ENCODE assay signal across 9 cellular contexts in genomic region chr2:207503234-207503633, GRCh38. TPM values are rescaled to one million over a fixed set of nuclear protein-coding genes. Genes with fewer than 3 reads are reported as not detected.
DNase-seq lines count a peak whose midpoint lies in the region; ATAC-seq and TF ChIP-seq lines count a peak whose summit lies in the region.
"Had no signal": no experiment of that assay in that cellular context is flagged by ENCODE, and none has a peak within 500 bp of the region (broad histone marks: within the 10 kb centered on the region; RNA-seq: fewer than 3 reads in every experiment).

No MANE protein-coding gene starts in this region.

- no peaks in the 10 kb centered on the region for H3K27me3 ChIP-seq in upper lobe of left lung

- H3K4me3 Mint-ChIP-seq in activated CD8-positive, alpha-beta memory T cell treated with anti-CD3 and anti-CD28 coated beads, Interleukin-2, amount 10 ng/mL, durations not matched to agents 7 days and 5 days = no peak overlapping the region
- no peak overlapping the region for H3K4me3 Mint-ChIP-seq in activated T-helper 1 cell treated with anti-CD3 and anti-CD28 coated beads, Interleukin-12 subunit alpha, Interleukin-12 subunit beta, Interleukin-2, Interleukin-4 antibody, amounts not matched to agents 30 ng/mL and 10 ng/mL and 1 ng/mL, durations not matched to agents 14 hours and 24 hours and 36 hours

- no peaks in the 10 kb centered on the region for H3K36me3 ChIP-seq in upper lobe of left lung

- H3K9me3 Mint-ChIP-seq in activated CD8-positive, alpha-beta memory T cell treated with anti-CD3 and anti-CD28 coated beads, Interleukin-2, amount 10 ng/mL, durations not matched to agents 7 days and 5 days (ENCODE audit: low read depth) = no peaks in the 10 kb centered on the region
- no peaks in the 10 kb centered on the region for H3K9me3 Mint-ChIP-seq in activated T-helper 1 cell treated with anti-CD3 and anti-CD28 coated beads, Interleukin-12 subunit alpha, Interleukin-12 subunit beta, Interleukin-2, Interleukin-4 antibody, amounts not matched to agents 30 ng/mL and 10 ng/mL and 1 ng/mL, durations not matched to agents 14 hours and 24 hours and 36 hours

- no peaks in the 10 kb centered on the region for H3K36me3 Mint-ChIP-seq in activated CD8-positive, alpha-beta memory T cell treated with anti-CD3 and anti-CD28 coated beads, Interleukin-2, amount 10 ng/mL, durations not matched to agents 7 days and 5 days
- H3K36me3 Mint-ChIP-seq in activated T-helper 1 cell treated with anti-CD3 and anti-CD28 coated beads, Interleukin-12 subunit alpha, Interleukin-12 subunit beta, Interleukin-2, Interleukin-4 antibody, amounts not matched to agents 30 ng/mL and 10 ng/mL and 1 ng/mL, durations not matched to agents 14 hours and 24 hours and 36 hours (ENCODE audit: low read depth) = no peaks in the 10 kb centered on the region

- CTCF ChIA-PET in activated CD8-positive, alpha-beta memory T cell treated with anti-CD3 and anti-CD28 coated beads, Interleukin-2, amount 10 ng/mL, durations not matched to agents 7 days and 5 days (lab: Charles Lee) = interaction anchor here (1.4 kb wide), 1 partner anchor 28 kb away, joined by 3 read pairs; no protein-coding TSS in a partner anchor

- no peak overlapping the region for H3K27ac Mint-ChIP-seq in activated CD8-positive, alpha-beta memory T cell treated with anti-CD3 and anti-CD28 coated beads, Interleukin-2, amount 10 ng/mL, durations not matched to agents 7 days and 5 days
- no peak overlapping the region for H3K27ac Mint-ChIP-seq in activated T-helper 1 cell treated with anti-CD3 and anti-CD28 coated beads, Interleukin-12 subunit alpha, Interleukin-12 subunit beta, Interleukin-2, Interleukin-4 antibody, amounts not matched to agents 30 ng/mL and 10 ng/mL and 1 ng/mL, durations not matched to agents 14 hours and 24 hours and 36 hours

- TF ChIP-seq CTCF in upper lobe of left lung (IDR thresholded peaks at IDR 0.05) = no peak

- TF ChIP-seq EP300 in upper lobe of left lung (IDR thresholded peaks at IDR 0.05) = no peak

- WGBS in upper lobe of left lung, 2 donors = 62 to 63% methylated on average over 5 of the region's 5 CpGs

- H3K9me3 ChIP-seq in upper lobe of left lung = no peaks in the 10 kb centered on the region

- H3K27me3 Mint-ChIP-seq in activated CD8-positive, alpha-beta memory T cell treated with anti-CD3 and anti-CD28 coated beads, Interleukin-2, amount 10 ng/mL, durations not matched to agents 7 days and 5 days = peaks cover 31% of the 10 kb centered on the region
- H3K27me3 Mint-ChIP-seq in activated T-helper 1 cell treated with anti-CD3 and anti-CD28 coated beads, Interleukin-12 subunit alpha, Interleukin-12 subunit beta, Interleukin-2, Interleukin-4 antibody, amounts not matched to agents 30 ng/mL and 10 ng/mL and 1 ng/mL, durations not matched to agents 14 hours and 24 hours and 36 hours (ENCODE audit: insufficient read depth) = no peaks in the 10 kb centered on the region

- H3K4me1 ChIP-seq in upper lobe of left lung = peaks cover 4 to 23% (median 12%) of the 10 kb centered on the region in 4 donors

- H3K4me3 ChIP-seq in upper lobe of left lung = no peak overlapping the region

- peak overlapping the region in 1 of 4 donors; percentile 45 for H3K27ac ChIP-seq in upper lobe of left lung

- intact Hi-C loops in activated T-helper 1 cell treated with anti-CD3 and anti-CD28 coated beads, Interleukin-12 subunit alpha, Interleukin-12 subunit beta, Interleukin-2, Interleukin-4 antibody, amounts not matched to agents 30 ng/mL and 10 ng/mL and 1 ng/mL, durations not matched to agents 14 hours and 24 hours and 36 hours (cut with micrococcal nuclease) = no loop called here

- ATAC-seq in activated CD8-positive, alpha-beta memory T cell treated with anti-CD3 and anti-CD28 coated beads, Interleukin-2, amount 10 ng/mL, durations not matched to agents 7 days and 5 days = peak; percentile 54
- ATAC-seq in HG03175 (IDR thresholded peaks at IDR 0.05; ENCODE audit: unreplicated experiment) = peak; percentile 80
- peak; percentile 52 to 55 for ATAC-seq in upper lobe of left lung (ENCODE audit: low FRiP score in 2 of 2)
- ATAC-seq: Panc1 had no signal

- peaks cover 68% of the 10 kb centered on the region for H3K4me1 Mint-ChIP-seq in activated CD8-positive, alpha-beta memory T cell treated with anti-CD3 and anti-CD28 coated beads, Interleukin-2, amount 10 ng/mL, durations not matched to agents 7 days and 5 days
- peaks cover 80% of the 10 kb centered on the region for H3K4me1 Mint-ChIP-seq in activated T-helper 1 cell treated with anti-CD3 and anti-CD28 coated beads, Interleukin-12 subunit alpha, Interleukin-12 subunit beta, Interleukin-2, Interleukin-4 antibody, amounts not matched to agents 30 ng/mL and 10 ng/mL and 1 ng/mL, durations not matched to agents 14 hours and 24 hours and 36 hours (ENCODE audit: low read depth)

- TF ChIP-seq POLR2A in upper lobe of left lung (IDR thresholded peaks at IDR 0.05) = peak in 1 of 4 donors; percentile 42

- DNase-seq in activated CD8-positive, alpha-beta memory T cell treated with anti-CD3 and anti-CD28 coated beads, Interleukin-2, amount 10 ng/mL, durations not matched to agents 7 days and 5 days = no peak
- no peak for DNase-seq in activated CD8-positive, alpha-beta memory T cell treated with anti-CD3 and anti-CD28 coated beads for 24 hours
- DNase-seq in fibroblast of gingiva (ENCODE audit: low read depth) (peak; percentile 54), upper lobe of left lung (peak in 1 of 2 donors; percentile 40), RKO (ENCODE audit: low spot score) (no peak), epidermal melanocyte (ENCODE audit: insufficient read length, low spot score) (no peak)
- no peak for DNase-seq in activated T-helper 1 cell treated with anti-CD3 and anti-CD28 coated beads, Interleukin-12 subunit alpha, Interleukin-12 subunit beta, Interleukin-2, Interleukin-4 antibody, amounts not matched to agents 30 ng/mL and 10 ng/mL and 1 ng/mL, durations not matched to agents 14 hours and 24 hours and 36 hours (ENCODE audit: low spot score)

RNA-seq across cellular contexts. Expression of gene CREB1, which starts 26.5 kb away (rescaled TPM):
- total RNA-seq in activated CD8-positive, alpha-beta memory T cell treated with anti-CD3 and anti-CD28 coated beads, Interleukin-2, amount 10 ng/mL, durations not matched to agents 7 days and 5 days = 100 to 1,000 TPM; 101 to 115 TPM
- 10 to 100 TPM; 15.7 to 75.5 (median 41.8) TPM for total RNA-seq in upper lobe of left lung
- total RNA-seq in activated T-helper 1 cell treated with anti-CD3 and anti-CD28 coated beads, Interleukin-12 subunit alpha, Interleukin-12 subunit beta, Interleukin-2, Interleukin-4 antibody, amounts not matched to agents 30 ng/mL and 10 ng/mL and 1 ng/mL, durations not matched to agents 14 hours and 24 hours and 36 hours = 98.2 and 111 TPM in 2 replicates
